Comparison of ENCODE assay signal across 30 cellular contexts in the genomic region with DNA sequence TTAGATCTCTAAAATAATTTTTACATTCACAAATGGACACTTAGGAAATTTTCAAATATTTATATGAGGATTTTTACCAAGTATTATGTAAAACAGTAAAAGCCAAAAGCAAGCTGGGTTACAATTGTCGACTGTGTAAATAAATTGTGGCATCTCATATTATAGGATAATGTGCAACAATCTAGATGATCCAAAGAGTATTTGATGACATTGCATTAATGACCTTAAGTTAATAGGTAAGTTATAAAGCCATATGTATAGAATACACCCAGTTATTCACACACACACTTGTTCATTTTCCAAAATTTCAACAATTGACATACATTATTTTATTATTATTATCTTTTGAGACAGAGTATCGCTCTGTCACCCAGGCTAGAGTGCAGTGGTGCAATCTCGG.
"Had no signal": no experiment of that assay in that cellular context is flagged by ENCODE, and none has a peak within 500 bp of the region (broad histone marks: within the 10 kb centered on the region; RNA-seq: fewer than 3 reads in every experiment).

No MANE protein-coding gene starts in this region.

- H3K27ac ChIP-seq: neutrophil, parathyroid adenoma, psoas muscle, skin epidermis, spleen, suprapubic skin, testis, tibial artery, transverse colon, upper lobe of right lung, vagina had no signal

- H3K9ac ChIP-seq: parathyroid adenoma had no signal

- H3K27me3 ChIP-seq: spleen, suprapubic skin, testis, tibial artery, transverse colon, upper lobe of right lung, vagina had no signal

- H3K4me1 ChIP-seq: parathyroid adenoma, psoas muscle, testis had no signal

- DNase-seq: naive thymus-derived CD8-positive, alpha-beta T cell; nephron progenitor cell; nucleus accumbens; posterior cingulate gyrus; psoas muscle; right cardiac atrium; spleen; stimulated activated CD4-positive, alpha-beta T cell treated with anti-CD3 and anti-CD28 coated beads, Interleukin-12 subunit alpha, Interleukin-12 subunit beta, amount 100 ng/mL, for 4 hours; stimulated activated CD4-positive, alpha-beta T cell treated with anti-CD3 and anti-CD28 coated beads, Interleukin-1b, Interleukin-23, amount 100 ng/mL, for 48 hours; stimulated activated CD4-positive, alpha-beta T cell treated with anti-CD3 and anti-CD28 coated beads, Interleukin-4, amount 100 ng/mL, for 1 hour; stimulated activated CD4-positive, alpha-beta T cell treated with anti-CD3 and anti-CD28 coated beads, Interleukin-4, amount 100 ng/mL, for 4 hours; stimulated activated CD8-positive, alpha-beta memory T cell treated with anti-CD3 and anti-CD28 coated beads, Interleukin-4, amount 100 ng/mL, for 48 hours; stimulated activated naive CD4-positive, alpha-beta T cell; stimulated activated naive CD8-positive, alpha-beta T cell treated with anti-CD3 and anti-CD28 coated beads, Interleukin-15, amount 100 ng/mL, for 72 hours; stimulated activated naive CD8-positive, alpha-beta T cell treated with anti-CD3 and anti-CD28 coated beads, Interleukin-15, Interleukin-2, amounts not matched to agents 100 U/mL and 50 U/mL, for 24 hours; substantia nigra; testis; tibial artery; transverse colon; upper lobe of right lung had no signal

- H3K4me2 ChIP-seq: smooth muscle cell had no signal

- H2AFZ ChIP-seq: parathyroid adenoma had no signal

- H3K9me3 ChIP-seq: neutrophil, psoas muscle, suprapubic skin, testis, tibial artery, transverse colon, upper lobe of right lung, vagina had no signal

- H3K36me3 ChIP-seq: neutrophil, suprapubic skin, transverse colon, upper lobe of right lung, vagina had no signal

- ATAC-seq: naive thymus-derived CD8-positive, alpha-beta T cell; natural killer cell treated with Interleukin-12 subunit alpha and Interleukin-12 subunit beta and Interleukin-15 and Interleukin-18, amount 100 ng/mL, for 72 hours; psoas muscle; right cardiac atrium; sciatic nerve; stimulated activated memory B cell treated with anti-CD40 and anti-IgM and Interleukin-4, amounts not matched to agents 10 μg/mL and 1 μg/mL and 100 μg/mL, for 72 hours; stimulated activated naive CD8-positive, alpha-beta T cell treated with anti-CD3 and anti-CD28 coated beads, Interleukin-15, amount 100 ng/mL, for 72 hours; stimulated activated naive CD8-positive, alpha-beta T cell treated with anti-CD3 and anti-CD28 coated beads, Interleukin-15, Interleukin-2, amounts not matched to agents 100 U/mL and 50 U/mL, for 24 hours; upper lobe of right lung had no signal

- H3K4me3 ChIP-seq: psoas muscle, skin epidermis, smooth muscle cell, spleen, suprapubic skin, testis, tibial artery, transverse colon, upper lobe of right lung, vagina had no signal

- FAIRE-seq: urothelium cell line had no signal
